In the genomic region with DNA sequence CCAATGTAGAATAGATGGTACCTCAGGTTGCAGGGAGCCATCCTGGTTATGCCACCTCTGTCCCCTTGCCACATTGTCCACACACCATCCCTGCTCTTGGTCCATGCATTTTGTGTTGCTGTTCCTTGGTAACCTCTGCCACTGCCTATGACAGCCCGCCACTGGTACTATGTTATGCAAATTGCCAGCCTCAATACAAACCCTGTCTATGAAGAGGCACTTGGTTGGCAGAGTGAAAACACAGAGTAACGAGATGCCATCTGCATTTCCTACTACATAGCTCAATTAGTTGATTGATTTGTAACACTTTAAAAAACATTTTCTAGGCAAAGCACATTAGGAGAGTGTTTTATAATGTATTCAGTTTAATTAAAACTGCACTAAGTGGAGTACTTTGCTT, we compare ENCODE assay signal across 30 cellular contexts.
DNase-seq lines count a peak whose midpoint lies in the region; ATAC-seq and TF ChIP-seq lines count a peak whose summit lies in the region.
"Had no signal": no experiment of that assay in that cellular context is flagged by ENCODE, and none has a peak within 500 bp of the region (broad histone marks: within the 10 kb centered on the region; RNA-seq: fewer than 3 reads in every experiment).

No MANE protein-coding gene starts in this region.

- H3K9me3 ChIP-seq in OCI-LY3 (ENCODE audit: insufficient read depth, low read length) (no peaks in the 10 kb centered on the region), left lung (no peaks in the 10 kb centered on the region)
- H3K9me3 ChIP-seq: BLaER1 treated with 17β-estradiol and CSF1 and Interleukin-3, amounts not matched to agents 10 nM and 100 nM; HAP-1; prostate gland; SK-N-SH; tibial nerve had no signal

- 0 out of 2 replicates have a peak overlapping the region, but pooled peaks have one; percentile 12 for H2AFZ ChIP-seq in OCI-LY3 (ENCODE audit: low read depth, low read length)

- TF ChIP-seq CTCF in OCI-LY3 (IDR thresholded peaks at IDR 0.05; ENCODE audit: low read depth, low read length) = no peak
- no peak for TF ChIP-seq CTCF in left lung (IDR thresholded peaks at IDR 0.05)

- no peak for ATAC-seq in effector memory CD8-positive, alpha-beta T cell (replicated peaks)
- no peak for ATAC-seq in left lung
- ATAC-seq: activated naive CD8-positive, alpha-beta T cell treated with anti-CD3 and anti-CD28 coated beads, Interleukin-2, amount 50 U/mL, for 24 hours; HepG2; left ventricle myocardium superior; naive thymus-derived CD8-positive, alpha-beta T cell; PC-3; sciatic nerve had no signal

- H4K20me1 ChIP-seq in OCI-LY3 (ENCODE audit: insufficient read depth, low read length) = no peaks in the 10 kb centered on the region
- H4K20me1 ChIP-seq: BLaER1 treated with 17β-estradiol and CSF1 and Interleukin-3, amounts not matched to agents 10 nM and 100 nM had no signal

- H3K4me2 ChIP-seq in OCI-LY3 (ENCODE audit: low read length) = peak overlapping the region; percentile 54
- H3K4me2 ChIP-seq: BLaER1 treated with 17β-estradiol and CSF1 and Interleukin-3, amounts not matched to agents 10 nM and 100 nM; SK-N-SH had no signal

- DNase-seq in NCI-H2029 treated with DMSO at 0.1 percent for 48 hours (lab: John Stamatoyannopoulos, UW) = peak; percentile 12
- peak; percentile 14 for DNase-seq in midbrain (lab: John Stamatoyannopoulos, UW)
- DNase-seq in T-helper 2 cell treated with Interferon-gamma antibody and Interleukin-4, amounts not matched to agents 5 μg/mL and 100 μg/mL, for 36 hours (ENCODE audit: low spot score) = no peak
- DNase-seq in effector memory CD8-positive, alpha-beta T cell = no peak
- no peak for DNase-seq in left lung
- DNase-seq: activated CD4-positive, alpha-beta T cell treated with anti-CD3 and anti-CD28 coated beads, Interleukin-2, amount 50 U/mL, for 48 hours; activated naive CD8-positive, alpha-beta T cell treated with anti-CD3 and anti-CD28 coated beads, Interleukin-2, amount 50 U/mL, for 24 hours; activated T-cell treated with anti-CD3 and anti-CD28 coated beads, Interleukin-2, amount 50 U/mL, for 48 hours; central memory CD4-positive, alpha-beta T cell; COR-L47; cortex of kidney; Karpas-422; left ventricle myocardium superior; naive thymus-derived CD8-positive, alpha-beta T cell; NCI-H187 treated with DMSO at 0.1 percent for 48 hours; NCI-H226; NK-92 treated with Interleukin-12 subunit alpha and Interleukin-12 subunit beta, amount 100 ng/mL, for 24 hours; PC-3; SK-N-SH; stimulated activated CD4-positive, alpha-beta T cell treated with anti-CD3 and anti-CD28 coated beads, Interleukin-12 subunit alpha, Interleukin-12 subunit beta, amount 100 ng/mL, for 4 hours; stimulated activated CD4-positive, alpha-beta T cell treated with anti-CD3 and anti-CD28 coated beads, Interleukin-2, amount 100 ng/mL, for 48 hours had no signal

- H3K36me3 Mint-ChIP-seq in IgD-negative memory B cell = peaks cover 2% of the 10 kb centered on the region
- no peaks in the 10 kb centered on the region for H3K36me3 Mint-ChIP-seq in T-helper 2 cell treated with Interferon-gamma antibody and Interleukin-4, amounts not matched to agents 5 μg/mL and 100 μg/mL, for 36 hours (ENCODE audit: low read depth)
- no peaks in the 10 kb centered on the region for H3K36me3 Mint-ChIP-seq in effector memory CD8-positive, alpha-beta T cell (ENCODE audit: insufficient read depth)
- H3K36me3 Mint-ChIP-seq: mesothelial cell of epicardium; naive thymus-derived CD8-positive, alpha-beta T cell had no signal

- no peaks in the 10 kb centered on the region for H3K79me2 ChIP-seq in OCI-LY3 (ENCODE audit: low read length)

- H3K9ac ChIP-seq in OCI-LY3 (ENCODE audit: low read length) = no peak overlapping the region
- H3K9ac ChIP-seq: BLaER1 treated with 17β-estradiol and CSF1 and Interleukin-3, amounts not matched to agents 10 nM and 100 nM; SK-N-SH had no signal

- H3K9me3 Mint-ChIP-seq in IgD-negative memory B cell = no peaks in the 10 kb centered on the region
- peaks cover 8% of the 10 kb centered on the region for H3K9me3 Mint-ChIP-seq in T-helper 2 cell treated with Interferon-gamma antibody and Interleukin-4, amounts not matched to agents 5 μg/mL and 100 μg/mL, for 36 hours
- no peaks in the 10 kb centered on the region for H3K9me3 Mint-ChIP-seq in effector memory CD8-positive, alpha-beta T cell
- H3K9me3 Mint-ChIP-seq: activated naive CD8-positive, alpha-beta T cell treated with anti-CD3 and anti-CD28 coated beads, Interleukin-2, amount 50 U/mL, for 24 hours had no signal

- peak overlapping the region; percentile 42 to 83 (median 73) for H3K4me3 Mint-ChIP-seq in IgD-negative memory B cell
- H3K4me3 Mint-ChIP-seq in T-helper 2 cell treated with Interferon-gamma antibody and Interleukin-4, amounts not matched to agents 5 μg/mL and 100 μg/mL, for 36 hours = no peak overlapping the region
- no peak overlapping the region for H3K4me3 Mint-ChIP-seq in effector memory CD8-positive, alpha-beta T cell
- H3K4me3 Mint-ChIP-seq: activated naive CD8-positive, alpha-beta T cell treated with anti-CD3 and anti-CD28 coated beads, Interleukin-2, amount 50 U/mL, for 24 hours; mesothelial cell of epicardium; naive thymus-derived CD8-positive, alpha-beta T cell had no signal

- H3K27ac Mint-ChIP-seq in IgD-negative memory B cell = peak overlapping the region in 1 of 3 donors; percentile 16
- H3K27ac Mint-ChIP-seq in T-helper 2 cell treated with Interferon-gamma antibody and Interleukin-4, amounts not matched to agents 5 μg/mL and 100 μg/mL, for 36 hours = no peak overlapping the region
- H3K27ac Mint-ChIP-seq in effector memory CD8-positive, alpha-beta T cell = no peak overlapping the region
- H3K27ac Mint-ChIP-seq: activated naive CD8-positive, alpha-beta T cell treated with anti-CD3 and anti-CD28 coated beads, Interleukin-2, amount 50 U/mL, for 24 hours; mesothelial cell of epicardium; naive thymus-derived CD8-positive, alpha-beta T cell had no signal

- H3K27me3 ChIP-seq in OCI-LY3 (ENCODE audit: low read depth, low read length) (no peaks in the 10 kb centered on the region), left lung (peaks cover 0 to 3% of the 10 kb centered on the region in 2 donors)
- H3K27me3 ChIP-seq: BLaER1 treated with 17β-estradiol and CSF1 and Interleukin-3, amounts not matched to agents 10 nM and 100 nM; tibial nerve had no signal

- intact Hi-C loops in left lung (cut with DNase I) = no loop called here

- H3K27ac ChIP-seq in OCI-LY3 (ENCODE audit: low read length) (no peak overlapping the region), left lung (no peak overlapping the region)
- H3K27ac ChIP-seq: BLaER1 treated with 17β-estradiol and CSF1 and Interleukin-3, amounts not matched to agents 10 nM and 100 nM; prostate gland; tibial nerve had no signal

- H3K36me3 ChIP-seq in OCI-LY3 (replicated peaks; ENCODE audit: low read depth, low read length) (no peaks in the 10 kb centered on the region), left lung (no peaks in the 10 kb centered on the region)
- H3K36me3 ChIP-seq: BLaER1 treated with 17β-estradiol and CSF1 and Interleukin-3, amounts not matched to agents 10 nM and 100 nM; HAP-1; prostate gland; tibial nerve had no signal

- H3K4me1 ChIP-seq in OCI-LY3 (ENCODE audit: low read length) (peaks cover 28% of the 10 kb centered on the region), left lung (no peaks in the 10 kb centered on the region)
- H3K4me1 ChIP-seq: HAP-1, prostate gland had no signal

- H3K4me3 ChIP-seq in OCI-LY3 (ENCODE audit: low read length) (no peak overlapping the region), left lung (no peak overlapping the region)
- H3K4me3 ChIP-seq: BLaER1 treated with 17β-estradiol and CSF1 and Interleukin-3, amounts not matched to agents 10 nM and 100 nM; HAP-1; prostate gland; tibial nerve had no signal

- H3K27me3 Mint-ChIP-seq in IgD-negative memory B cell = peaks cover 1% of the 10 kb centered on the region
- H3K27me3 Mint-ChIP-seq in T-helper 2 cell treated with Interferon-gamma antibody and Interleukin-4, amounts not matched to agents 5 μg/mL and 100 μg/mL, for 36 hours (ENCODE audit: low read depth) = no peaks in the 10 kb centered on the region
- no peaks in the 10 kb centered on the region for H3K27me3 Mint-ChIP-seq in effector memory CD8-positive, alpha-beta T cell
- H3K27me3 Mint-ChIP-seq: activated naive CD8-positive, alpha-beta T cell treated with anti-CD3 and anti-CD28 coated beads, Interleukin-2, amount 50 U/mL, for 24 hours; naive thymus-derived CD8-positive, alpha-beta T cell had no signal

- peaks cover 6 to 26% (median 19%) of the 10 kb centered on the region in 3 donors for H3K4me1 Mint-ChIP-seq in IgD-negative memory B cell
- no peaks in the 10 kb centered on the region for H3K4me1 Mint-ChIP-seq in T-helper 2 cell treated with Interferon-gamma antibody and Interleukin-4, amounts not matched to agents 5 μg/mL and 100 μg/mL, for 36 hours (ENCODE audit: low read depth)
- no peaks in the 10 kb centered on the region for H3K4me1 Mint-ChIP-seq in effector memory CD8-positive, alpha-beta T cell (ENCODE audit: low read depth in 2 of 2)
- H3K4me1 Mint-ChIP-seq: activated naive CD8-positive, alpha-beta T cell treated with anti-CD3 and anti-CD28 coated beads, Interleukin-2, amount 50 U/mL, for 24 hours had no signal

Comparison
In these comparisons a context has a peak if more than half of its experiments do, and no peak if none do; other contexts are left out.
1. H3K4me3 Mint-ChIP-seq: peak in IgD-negative memory B cell (4 of 4); none in T-helper 2 cell treated with Interferon-gamma antibody and Interleukin-4, amounts not matched to agents 5 μg/mL and 100 μg/mL, for 36 hours (single experiment) and effector memory CD8-positive, alpha-beta T cell (0 of 2).
2. DNase-seq: peak in NCI-H2029 treated with DMSO at 0.1 percent for 48 hours (single experiment) and midbrain (single experiment); none in T-helper 2 cell treated with Interferon-gamma antibody and Interleukin-4, amounts not matched to agents 5 μg/mL and 100 μg/mL, for 36 hours (single experiment), effector memory CD8-positive, alpha-beta T cell (0 of 3) and left lung (0 of 2).